20 cellular contexts compared by ENCODE assay signal in the genomic region with DNA sequence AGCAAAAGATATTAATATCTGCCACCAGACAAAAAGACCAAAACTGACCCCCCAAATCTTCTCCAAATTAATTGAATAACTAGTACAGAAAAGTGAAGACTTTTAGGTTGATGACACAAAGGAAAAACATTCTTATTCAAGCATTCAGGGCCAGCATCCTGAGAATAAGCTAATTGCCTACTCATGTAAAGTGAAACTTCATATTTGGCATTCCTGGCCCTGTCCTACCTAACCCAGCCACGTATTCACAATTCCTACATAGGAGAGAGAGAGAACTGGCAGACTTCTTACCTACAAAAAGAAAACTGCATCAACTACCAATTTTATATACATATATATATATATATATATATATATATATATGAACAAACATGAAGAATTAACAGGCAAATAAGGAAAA. TPM values are rescaled to one million over a fixed set of nuclear protein-coding genes. Genes with fewer than 3 reads are reported as not detected.
DNase-seq lines count a peak whose midpoint lies in the region; TF ChIP-seq lines count a peak whose summit lies in the region.
"Had no signal": no experiment of that assay in that cellular context is flagged by ENCODE, and none has a peak within 500 bp of the region (broad histone marks: within the 10 kb centered on the region; RNA-seq: fewer than 3 reads in every experiment).

No MANE protein-coding gene starts in this region.

- TF ChIP-seq CTCF in AG04450 (IDR thresholded peaks at IDR 0.05; ENCODE audit: low read depth, low read length) (no peak), brain microvascular endothelial cell (IDR thresholded peaks at IDR 0.05; ENCODE audit: low read depth, low read length, missing control alignments) (no peak), kidney epithelial cell (IDR thresholded peaks at IDR 0.05; ENCODE audit: insufficient read depth, low read length, poor library complexity, severe bottlenecking) (no peak), GM10248 (IDR thresholded peaks at IDR 0.05; ENCODE audit: control extremely low read depth, extremely low read depth, low read depth, missing control alignments) (no peak)

- CTCF ChIA-PET in AG04450 (lab: Charles Lee) (interaction anchor here (0.7 kb wide), 1 partner anchor 779 kb away, joined by 4 read pairs; no protein-coding TSS in a partner anchor), GM10248 (lab: Yijun Ruan, JAX) (no interaction called here)

- H3K4me3 ChIP-seq in AG04450 (ENCODE audit: low read depth, low read length) = no peak overlapping the region
- no peak overlapping the region for H3K4me3 ChIP-seq in H7 (ENCODE audit: insufficient read depth, low read depth, low read length)
- no peak overlapping the region for H3K4me3 ChIP-seq in brain microvascular endothelial cell (ENCODE audit: low read depth, low read length)
- H3K4me3 ChIP-seq in kidney epithelial cell (ENCODE audit: low read depth, low read length) = no peak overlapping the region
- H3K4me3 ChIP-seq: cardiac muscle cell, SK-N-MC, transverse colon had no signal

- no peaks in the 10 kb centered on the region for H3K36me3 ChIP-seq in H7 (replicated peaks; ENCODE audit: control insufficient read depth, insufficient read depth, low read length)
- H3K36me3 ChIP-seq in brain microvascular endothelial cell (replicated peaks) = no peaks in the 10 kb centered on the region
- H3K36me3 ChIP-seq in kidney epithelial cell (ENCODE audit: control insufficient read depth, insufficient read depth, low read length) = no peaks in the 10 kb centered on the region
- H3K36me3 ChIP-seq: cardiac muscle cell, neutrophil, transverse colon had no signal

- H3K27me3 ChIP-seq in AG04450 (ENCODE audit: control insufficient read depth, insufficient read depth, low read length) (no peaks in the 10 kb centered on the region), H7 (ENCODE audit: control insufficient read depth, insufficient read depth, low read length) (no peaks in the 10 kb centered on the region), brain microvascular endothelial cell (replicated peaks) (no peaks in the 10 kb centered on the region), kidney epithelial cell (ENCODE audit: control insufficient read depth, insufficient read depth, low read length) (no peaks in the 10 kb centered on the region)
- H3K27me3 ChIP-seq: cardiac muscle cell, transverse colon had no signal

- DNase-seq in AG04450 (ENCODE audit: low read depth, low spot score) = peak; percentile 10
- DNase-seq in H7 = peak; percentile 35
- DNase-seq in brain microvascular endothelial cell = peak; percentile 21
- DNase-seq in kidney epithelial cell (ENCODE audit: low read depth) = peak; percentile 25
- DNase-seq in pons (ENCODE audit: low spot score) = no peak
- DNase-seq in DMS53 treated with DMSO at 0.1 percent for 48 hours (lab: John Stamatoyannopoulos, UW; ENCODE audit: unreplicated experiment) = no peak
- DNase-seq in GM19240 (ENCODE audit: insufficient read length, low spot score) = no peak
- DNase-seq in GM10248 (ENCODE audit: extremely low spot score) = no peak
- DNase-seq: C1 segment of cervical spinal cord; H9; MV-4-11; NCI-H2171; NCI-H526 treated with DMSO at 0.1 percent for 48 hours; RPMI8226; stimulated activated CD4-positive, alpha-beta T cell treated with anti-CD3 and anti-CD28 coated beads, Interleukin-4, amount 100 ng/mL, for 4 hours; transverse colon had no signal

- H3K27ac ChIP-seq in AG04450 (ENCODE audit: low read depth, low read length) = no peak overlapping the region
- H3K27ac ChIP-seq in brain microvascular endothelial cell = no peak overlapping the region
- H3K27ac ChIP-seq: cardiac muscle cell, KMS-11, neutrophil, SK-N-MC, transverse colon had no signal

- in situ Hi-C loops in brain microvascular endothelial cell (cut with HindIII; ENCODE audit: low pct_ligation_motif_present, low sequenced_read_pairs) = no loop called here

- POLR2A ChIA-PET in AG04450 (lab: Yijun Ruan, JAX) = no interaction called here
- POLR2A ChIA-PET in GM10248 (lab: Yijun Ruan, JAX) = no interaction called here

- no peaks in the 10 kb centered on the region for H3K9me3 ChIP-seq in AG04450 (ENCODE audit: control insufficient read depth, insufficient read depth, low read length)
- H3K9me3 ChIP-seq: neutrophil, transverse colon had no signal

RNA-seq across cellular contexts. Expression of gene ASCC3, which starts 4.9 kb away (rescaled TPM):
- 45.1 and 56.0 TPM in 2 replicates for polyA plus RNA-seq in AG04450 (2011; rRNA removed)
- polyA minus RNA-seq in AG04450 (2011; rRNA and poly(A)+ RNA removed) = 66.5 and 111 TPM in 2 replicates
- total RNA-seq in H7 (2014; rRNA removed; shearing (Covaris generic)) = 38.9 and 41.3 TPM in 2 replicates
- total RNA-seq in kidney epithelial cell = 41.9 and 43.1 TPM in 2 replicates

Comparison
In these comparisons a context has a peak if more than half of its experiments do, and no peak if none do; other contexts are left out.
1. DNase-seq: peak in AG04450 (single experiment), H7 (single experiment), brain microvascular endothelial cell (single experiment) and kidney epithelial cell (single experiment); none in pons (single experiment), DMS53 treated with DMSO at 0.1 percent for 48 hours (single experiment), GM19240 (single experiment) and GM10248 (single experiment).